Comparison of ENCODE assay signal across 3 cellular contexts in the genomic region with DNA sequence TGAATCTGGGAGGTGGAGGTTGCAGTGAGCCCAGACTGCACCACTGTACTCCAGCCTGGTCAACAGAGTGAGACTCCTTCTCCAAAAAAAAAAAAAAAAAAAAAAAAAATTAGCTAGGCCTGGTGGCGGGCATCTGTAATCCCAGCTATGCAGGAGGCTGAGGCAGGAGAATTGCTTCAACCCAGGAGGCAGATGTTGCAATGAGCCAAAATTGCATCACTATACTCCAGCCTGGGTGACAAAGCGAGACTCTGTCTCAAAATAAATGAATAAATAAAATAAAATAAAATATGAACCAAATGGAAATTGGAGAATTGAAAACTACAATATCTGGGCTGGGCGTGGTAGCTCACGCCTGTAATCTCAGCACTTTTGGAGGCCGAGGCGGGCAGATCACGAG.
TF ChIP-seq lines count a peak whose summit lies in the region.

No MANE protein-coding gene starts in this region.

TF ChIP-seq in HEK293, 187 proteins besides CTCF, POLR2A, EP300 and RAD21:
- TF ChIP-seq ZIC2 (tag by site-specific recombination; IDR thresholded peaks at IDR 0.05) = 0 out of 2 replicates have a peak, but pooled peaks have one; percentile 9
- TF ChIP-seq GLIS1 (tag by site-specific recombination; IDR thresholded peaks at IDR 0.05) = peak; percentile 71

TF ChIP-seq in K562, 482 proteins besides CTCF, POLR2A, EP300 and RAD21:
- TF ChIP-seq CEBPG (CRISPR knock-in tag; IDR thresholded peaks at IDR 0.05) = peak; percentile 25; the same call in 1 of the 2 replicates
- TF ChIP-seq CEBPG (tag; conservative IDR thresholded peaks at IDR 0.05 in 1 of 2, IDR thresholded peaks at IDR 0.05 in 1 of 2) = peak in 1 of 2 experiments; percentile 38; a peak in 1 of 4 replicates
- 0 out of 2 replicates have a peak, but pooled peaks have one; percentile 24 for TF ChIP-seq CEBPB (tag; IDR thresholded peaks at IDR 0.05)
TF ChIP-seq in K562: peak in this region for 2; not testable (repeated sequence) for 480.

TF ChIP-seq in liver, 16 proteins besides CTCF, POLR2A, EP300 and RAD21:
- peak in 1 of 2 donors; percentile 27 for TF ChIP-seq HNF4A (conservative IDR thresholded peaks at IDR 0.05)
- TF ChIP-seq SP1 (IDR thresholded peaks at IDR 0.05) = peak; percentile 13
- TF ChIP-seq, protein P1, sequence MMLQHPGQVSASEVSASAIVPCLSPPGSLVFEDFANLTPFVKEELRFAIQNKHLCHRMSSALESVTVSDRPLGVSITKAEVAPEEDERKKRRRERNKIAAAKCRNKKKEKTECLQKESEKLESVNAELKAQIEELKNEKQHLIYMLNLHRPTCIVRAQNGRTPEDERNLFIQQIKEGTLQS (IDR thresholded peaks at IDR 0.05) = peak; percentile 85
- TF ChIP-seq RXRA (IDR thresholded peaks at IDR 0.05) = peak; percentile 24 to 43
